ENCODE assay signal across 9 cellular contexts in the genomic region with DNA sequence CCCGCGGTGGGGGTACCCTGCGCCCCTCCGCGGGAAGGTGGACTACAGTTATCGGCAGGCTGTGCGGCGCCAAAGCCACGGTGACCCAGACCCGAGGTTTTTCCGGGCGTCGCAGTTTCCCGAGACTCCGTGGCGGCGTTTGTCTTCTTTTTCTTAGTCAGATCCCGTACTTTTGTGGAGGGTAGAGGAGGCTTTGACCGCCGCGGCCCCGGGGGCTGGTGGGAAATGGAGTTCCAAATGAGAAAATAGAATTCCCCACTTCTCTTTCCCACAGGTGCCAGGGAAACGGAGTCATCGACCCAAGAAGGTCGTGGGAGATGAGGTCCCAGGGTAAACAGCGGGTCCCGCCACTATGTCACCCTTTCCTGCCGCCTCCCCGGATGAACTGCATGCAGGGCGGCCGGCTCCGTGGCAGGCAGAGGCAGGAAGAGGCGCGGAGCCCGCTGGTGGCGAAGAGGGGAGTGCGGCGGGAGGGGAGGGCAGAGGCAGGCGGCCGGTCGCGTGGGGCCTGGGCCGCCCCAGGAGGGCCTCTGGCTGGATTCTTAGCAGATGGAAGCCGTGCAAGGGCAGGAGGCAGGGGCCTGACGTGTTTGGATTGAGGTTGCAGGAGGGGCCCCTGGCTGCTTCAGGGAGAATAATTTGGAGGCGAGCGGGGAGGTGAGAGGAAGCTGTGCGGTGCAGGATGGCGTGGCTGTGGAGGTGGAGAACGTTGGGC. TPM values are rescaled to one million over a fixed set of nuclear protein-coding genes. Genes with fewer than 3 reads are reported as not detected.
A peak's percentile ranks its signal among the peaks of the same experiment; 100 is the strongest.
DNase-seq lines count a peak whose midpoint lies in the region; ATAC-seq and TF ChIP-seq lines count a peak whose summit lies in the region.
"Had no signal": no experiment of that assay in that cellular context is flagged by ENCODE, and none has a peak within 500 bp of the region (broad histone marks: within the 10 kb centered on the region; RNA-seq: fewer than 3 reads in every experiment).

No MANE protein-coding gene starts in this region.

- peaks cover 1% of the 10 kb centered on the region for H3K36me3 ChIP-seq in CD8-positive, alpha-beta T cell (ENCODE audit: insufficient read depth, low read length)
- H3K36me3 ChIP-seq in right lobe of liver = peaks cover 0 to 5% (median 3%) of the 10 kb centered on the region in 4 donors

- no peak for TF ChIP-seq POLR2A in right lobe of liver (IDR thresholded peaks at IDR 0.05)

- H3K27me3 Mint-ChIP-seq in CD8-positive, alpha-beta T cell (ENCODE audit: low read depth) = no peaks in the 10 kb centered on the region
- H3K27me3 Mint-ChIP-seq in stimulated activated naive B cell treated with anti-CD40 and anti-IgM and Interleukin-4, amounts not matched to agents 10 μg/mL and 1 μg/mL and 100 μg/mL, for 72 hours = peaks cover 0 to 10% of the 10 kb centered on the region in 2 donors

- no peaks in the 10 kb centered on the region for H3K9me3 Mint-ChIP-seq in CD8-positive, alpha-beta T cell
- H3K9me3 Mint-ChIP-seq in stimulated activated naive B cell treated with anti-CD40 and anti-IgM and Interleukin-4, amounts not matched to agents 10 μg/mL and 1 μg/mL and 100 μg/mL, for 72 hours = no peaks in the 10 kb centered on the region

- peak overlapping the region; percentile 66 for H3K4me3 ChIP-seq in CD8-positive, alpha-beta T cell (ENCODE audit: low read depth, low read length)
- peak overlapping the region; percentile 30 to 52 (median 47) for H3K4me3 ChIP-seq in right lobe of liver

- no peak for TF ChIP-seq CTCF in CD8-positive, alpha-beta T cell (IDR thresholded peaks at IDR 0.05)
- TF ChIP-seq CTCF in right lobe of liver (IDR thresholded peaks at IDR 0.05) = no peak

- no peaks in the 10 kb centered on the region for H3K27me3 ChIP-seq in CD8-positive, alpha-beta T cell (ENCODE audit: insufficient read depth, low read length)
- no peaks in the 10 kb centered on the region for H3K27me3 ChIP-seq in right lobe of liver

- H3K4me1 Mint-ChIP-seq in CD8-positive, alpha-beta T cell (ENCODE audit: low read depth) = peaks cover 19% of the 10 kb centered on the region
- H3K4me1 Mint-ChIP-seq in stimulated activated naive B cell treated with anti-CD40 and anti-IgM and Interleukin-4, amounts not matched to agents 10 μg/mL and 1 μg/mL and 100 μg/mL, for 72 hours = peaks cover 14 to 19% of the 10 kb centered on the region in 2 donors

- peak overlapping the region; percentile 84 for H3K27ac Mint-ChIP-seq in CD8-positive, alpha-beta T cell
- peak overlapping the region; percentile 93 for H3K27ac Mint-ChIP-seq in stimulated activated naive B cell treated with anti-CD40 and anti-IgM and Interleukin-4, amounts not matched to agents 10 μg/mL and 1 μg/mL and 100 μg/mL, for 72 hours

- POLR2A ChIA-PET in CD8-positive, alpha-beta T cell (lab: Charles Lee) = interaction anchor here (0.9 to 1.5 kb wide), 6 partner anchors 8 to 159 kb away, joined by 3 to 6 read pairs (median 3); a partner anchor contains a TSS

- peaks cover 4% of the 10 kb centered on the region for H3K4me1 ChIP-seq in CD8-positive, alpha-beta T cell (ENCODE audit: insufficient read depth, low read length)
- H3K4me1 ChIP-seq in right lobe of liver = peaks cover 0 to 7% (median 3%) of the 10 kb centered on the region in 4 donors

- peaks cover 21% of the 10 kb centered on the region for H3K36me3 Mint-ChIP-seq in CD8-positive, alpha-beta T cell
- peaks cover 4 to 14% of the 10 kb centered on the region in 2 donors for H3K36me3 Mint-ChIP-seq in stimulated activated naive B cell treated with anti-CD40 and anti-IgM and Interleukin-4, amounts not matched to agents 10 μg/mL and 1 μg/mL and 100 μg/mL, for 72 hours

- H3K4me3 Mint-ChIP-seq in CD8-positive, alpha-beta T cell = peak overlapping the region; percentile 83
- peak overlapping the region; percentile 85 to 94 for H3K4me3 Mint-ChIP-seq in stimulated activated naive B cell treated with anti-CD40 and anti-IgM and Interleukin-4, amounts not matched to agents 10 μg/mL and 1 μg/mL and 100 μg/mL, for 72 hours

- CTCF ChIA-PET in CD8-positive, alpha-beta T cell (lab: Charles Lee) = interaction anchor here (0.6 to 2.7 kb wide), 4 partner anchors 10 to 129 kb away, joined by 3 to 25 read pairs (median 4); a partner anchor contains a TSS

- H3K27ac ChIP-seq in CD8-positive, alpha-beta T cell (ENCODE audit: low read depth, low read length) = peak overlapping the region; percentile 53
- H3K27ac ChIP-seq in right lobe of liver = peak overlapping the region; percentile 6 to 72 (median 59)

- no peaks in the 10 kb centered on the region for H3K9me3 ChIP-seq in CD8-positive, alpha-beta T cell (ENCODE audit: low read length)
- H3K9me3 ChIP-seq in right lobe of liver = no peaks in the 10 kb centered on the region

- intact Hi-C loops in CD8-positive, alpha-beta T cell (cut with DNase I, micrococcal nuclease) = loop anchor here (1.0 kb wide), 2 partner anchors 11 kb away; a partner anchor contains a TSS
- intact Hi-C loops in right lobe of liver (cut with DNase I) = no loop called here

- peak; percentile 82 for ATAC-seq in CD8-positive, alpha-beta T cell
- peak; percentile 56 to 76 (median 61) for ATAC-seq in right lobe of liver
- ATAC-seq in stimulated activated naive B cell treated with anti-CD40 and anti-IgM and Interleukin-4, amounts not matched to agents 10 μg/mL and 1 μg/mL and 100 μg/mL, for 72 hours (replicated peaks) = peak; percentile 81 to 85
- ATAC-seq: HCT116 had no signal

- WGBS in right lobe of liver (ENCODE audit: insufficient coverage, low coverage, low lambda C conversion rate, missing lambda C conversion rate) = 25% methylated on average over 18 of the region's 50 CpGs

- DNase-seq in CD8-positive, alpha-beta T cell = peak in 6 of 7 experiments; percentile 45 to 78 (median 58)
- peak; percentile 38 for DNase-seq in activated CD4-positive, CD25-positive, alpha-beta regulatory T cell treated with anti-CD3 and anti-CD28 coated beads, Interleukin-2, amount 50 U/mL, for 16 hours (ENCODE audit: low read depth, low spot score)
- peak; percentile 70 for DNase-seq in cerebellar cortex (ENCODE audit: low spot score)
- peak in 1 of 3 donors; percentile 57 for DNase-seq in right lobe of liver
- DNase-seq in stimulated activated naive B cell treated with anti-CD40 and anti-IgM and Interleukin-4, amounts not matched to agents 10 μg/mL and 1 μg/mL and 100 μg/mL, for 72 hours = no peak
- DNase-seq in NCI-H510A treated with DMSO at 0.1 percent for 48 hours (lab: John Stamatoyannopoulos, UW) = no peak
- DNase-seq in HPDE6-E6E7 (ENCODE audit: extremely low spot score) = no peak
- DNase-seq in SHP77 treated with DMSO at 0.1 percent for 48 hours (lab: John Stamatoyannopoulos, UW) = no peak

RNA-seq across cellular contexts. Expression of a gene that starts 11.5 kb away (rescaled TPM):
- 10 to 100 TPM; 30.9 to 32.3 TPM for total RNA-seq in CD8-positive, alpha-beta T cell
- 10 to 100 TPM in 5 of 6 experiments, 1 to 10 TPM in 1; 7.7 to 22.7 (median 13.5) TPM for total RNA-seq in right lobe of liver

RNA-seq across cellular contexts. Expression of a gene that starts 25.3 kb away (rescaled TPM):
- total RNA-seq in CD8-positive, alpha-beta T cell = 1 to 10 TPM; 3.7 to 3.9 TPM
- under 1 TPM; 0.22 to 0.44 (median 0.31) TPM for total RNA-seq in right lobe of liver

RNA-seq across cellular contexts. Expression of a gene that starts 31.0 kb away (rescaled TPM):
- total RNA-seq in CD8-positive, alpha-beta T cell = 10 to 100 TPM; 13.7 to 16.9 TPM
- total RNA-seq in right lobe of liver = under 1 TPM in 5 of 6 experiments, not detected in 1; 0.09 to 0.31 (median 0.12) TPM

RNA-seq across cellular contexts. Expression of a gene that starts 34.9 kb away (rescaled TPM):
- 10 to 100 TPM; 36.1 to 41.7 TPM for total RNA-seq in CD8-positive, alpha-beta T cell
- 10 to 100 TPM; 14.7 to 31.0 (median 17.6) TPM for total RNA-seq in right lobe of liver

Comparison
In these comparisons a context has a peak if more than half of its experiments do, and no peak if none do; other contexts are left out.
1. DNase-seq: peak in CD8-positive, alpha-beta T cell (6 of 7), activated CD4-positive, CD25-positive, alpha-beta regulatory T cell treated with anti-CD3 and anti-CD28 coated beads, Interleukin-2, amount 50 U/mL, for 16 hours (single experiment) and cerebellar cortex (single experiment); none in stimulated activated naive B cell treated with anti-CD40 and anti-IgM and Interleukin-4, amounts not matched to agents 10 μg/mL and 1 μg/mL and 100 μg/mL, for 72 hours (single experiment), NCI-H510A treated with DMSO at 0.1 percent for 48 hours (single experiment), HPDE6-E6E7 (single experiment) and SHP77 treated with DMSO at 0.1 percent for 48 hours (single experiment).
2. RNA of a gene that starts 31.0 kb away (total RNA-seq): 13.7 to 16.9 TPM in CD8-positive, alpha-beta T cell; 0.09 to 0.31 TPM in right lobe of liver; every median in the first group is over 10 times any median in the second.
3. intact Hi-C loops: an anchor here in CD8-positive, alpha-beta T cell (1.0 kb wide); none called in right lobe of liver.
4. Peak in every context shown above with its lines, with median percentiles within 50 percentile points of each other: ATAC-seq.